ENCODE assay signal across 8 cellular contexts in the genomic region with DNA sequence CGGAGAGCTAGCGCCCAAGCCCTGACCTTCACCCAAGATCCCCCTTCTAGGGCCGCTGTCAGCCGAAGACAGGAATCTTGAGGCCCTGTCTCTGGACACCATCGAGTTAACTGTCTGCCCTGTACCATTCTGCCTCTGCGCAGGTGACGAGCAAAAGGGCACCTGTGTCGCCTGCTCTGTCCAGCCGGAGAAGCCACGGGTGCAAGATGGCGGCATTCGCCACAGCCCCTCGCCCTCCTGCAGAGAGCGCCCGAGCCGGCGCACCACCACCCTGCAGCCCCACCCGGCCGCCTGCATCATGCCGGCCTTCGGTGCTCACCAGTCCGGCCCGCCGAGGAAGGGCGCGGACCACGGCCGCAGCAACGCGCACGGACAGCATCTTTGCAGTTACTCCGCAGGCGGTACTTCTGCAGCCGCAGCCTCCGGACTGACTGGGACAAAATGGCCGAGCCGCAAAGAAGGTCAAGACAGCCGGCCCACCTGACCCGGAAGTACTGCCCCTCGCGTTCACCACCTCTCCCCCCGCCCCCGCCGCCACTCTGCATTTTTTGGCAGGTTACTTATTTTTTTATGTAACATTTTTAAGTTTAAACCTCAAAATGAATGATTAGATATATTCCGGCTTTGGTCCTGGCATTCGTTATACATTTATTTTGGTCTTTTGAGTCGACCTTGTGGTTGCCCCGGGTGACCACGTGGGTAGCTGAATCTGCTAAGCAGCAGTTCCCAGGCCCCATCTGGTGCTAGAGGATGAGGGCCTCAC. TPM values are rescaled to one million over a fixed set of nuclear protein-coding genes. Genes with fewer than 3 reads are reported as not detected.
DNase-seq lines count a peak whose midpoint lies in the region; ATAC-seq and TF ChIP-seq lines count a peak whose summit lies in the region.

A gene (minus strand): TSS at position 444 of the 763 bp plus-strand sequence. CDS start 65 bp downstream, at position 379.

- H3K9me3 Mint-ChIP-seq in activated CD4-positive, alpha-beta T cell treated with anti-CD3 and anti-CD28 coated beads for 36 hours (ENCODE audit: low read depth) = no peaks in the 10 kb centered on the region

- H3K4me3 Mint-ChIP-seq in activated CD4-positive, alpha-beta T cell treated with anti-CD3 and anti-CD28 coated beads for 36 hours = peak within 1 kb of the TSS; percentile 97

- peaks cover 31% of the 10 kb centered on the region for H3K4me1 Mint-ChIP-seq in activated CD4-positive, alpha-beta T cell treated with anti-CD3 and anti-CD28 coated beads for 36 hours

- H3K4me3 ChIP-seq in AG10803 (ENCODE audit: low read length) = peak within 1 kb of the TSS; percentile 95

- no peak; the same call in 1 of the 2 replicates for TF ChIP-seq CTCF in AG10803 (conservative IDR thresholded peaks at IDR 0.05; ENCODE audit: low read length)

- CTCF ChIA-PET in activated CD4-positive, alpha-beta T cell treated with anti-CD3 and anti-CD28 coated beads for 36 hours (lab: Charles Lee) = interaction anchor here (0.6 to 2.1 kb wide), 9 partner anchors 14 to 375 kb away, joined by 3 to 10 read pairs (median 4); a partner anchor contains a TSS

- ATAC-seq in GM18909 (IDR thresholded peaks at IDR 0.05; ENCODE audit: poor library complexity, unreplicated experiment) = peak; percentile 88
- ATAC-seq in HG03175 (IDR thresholded peaks at IDR 0.05; ENCODE audit: unreplicated experiment) = peak; percentile 83
- peak; percentile 91 for ATAC-seq in activated CD4-positive, alpha-beta T cell treated with anti-CD3 and anti-CD28 coated beads for 36 hours

- H3K36me3 Mint-ChIP-seq in activated CD4-positive, alpha-beta T cell treated with anti-CD3 and anti-CD28 coated beads for 36 hours (ENCODE audit: low read depth) = peaks cover 29% of the 10 kb centered on the region

- H3K27ac Mint-ChIP-seq in activated CD4-positive, alpha-beta T cell treated with anti-CD3 and anti-CD28 coated beads for 36 hours = peak within 1 kb of the TSS; percentile 99

- DNase-seq in AG10803 (ENCODE audit: low read depth) (peak; percentile 78), NCI-H460 (ENCODE audit: extremely low read depth, low read depth) (peak; percentile 54), left kidney (ENCODE audit: low read depth, low spot score) (peak; percentile 93)
- DNase-seq in activated CD4-positive, alpha-beta T cell treated with anti-CD3 and anti-CD28 coated beads for 36 hours = peak; percentile 94
- peak; percentile 88 for DNase-seq in stimulated activated CD4-positive, alpha-beta T cell treated with anti-CD3 and anti-CD28 coated beads, Interleukin-2, amount 100 ng/mL, for 24 hours

- no peaks in the 10 kb centered on the region for H3K27me3 Mint-ChIP-seq in activated CD4-positive, alpha-beta T cell treated with anti-CD3 and anti-CD28 coated beads for 36 hours

- POLR2A ChIA-PET in activated CD4-positive, alpha-beta T cell treated with anti-CD3 and anti-CD28 coated beads for 36 hours (lab: Charles Lee) = interaction anchor here (1.0 kb wide), 1 partner anchor 24 kb away, joined by 3 read pairs; no protein-coding TSS in a partner anchor

- peak within 1 kb of the TSS; percentile 93 for H3K27ac ChIP-seq in cingulate gyrus (ENCODE audit: low read depth, low read length)

- intact Hi-C loops in activated CD4-positive, alpha-beta T cell treated with anti-CD3 and anti-CD28 coated beads for 36 hours (cut with DNase I, micrococcal nuclease) = loop anchor here (1.0 to 5.0 kb wide), 3 partner anchors 74 to 131 kb away; a partner anchor contains a TSS

RNA-seq across cellular contexts. Expression of the gene that starts here (rescaled TPM):
- 369 and 392 TPM in 2 replicates for total RNA-seq in NCI-H460 (2014; rRNA removed; shearing (Covaris generic))
- polyA plus RNA-seq in NCI-H460 (2014; cell fraction: nucleus; rRNA removed) = 532 and 598 TPM in 2 replicates
- 100 to 1,000 TPM; 375 to 515 TPM for total RNA-seq in activated CD4-positive, alpha-beta T cell treated with anti-CD3 and anti-CD28 coated beads for 36 hours

Comparison
In these comparisons a context has a peak if more than half of its experiments do, and no peak if none do; other contexts are left out.
1. Peak in every context shown above with its lines: DNase-seq, ATAC-seq, H3K4me3 ChIP-seq and H3K27ac ChIP-seq.